Comparison of ENCODE assay signal across 8 cellular contexts in the genomic region with DNA sequence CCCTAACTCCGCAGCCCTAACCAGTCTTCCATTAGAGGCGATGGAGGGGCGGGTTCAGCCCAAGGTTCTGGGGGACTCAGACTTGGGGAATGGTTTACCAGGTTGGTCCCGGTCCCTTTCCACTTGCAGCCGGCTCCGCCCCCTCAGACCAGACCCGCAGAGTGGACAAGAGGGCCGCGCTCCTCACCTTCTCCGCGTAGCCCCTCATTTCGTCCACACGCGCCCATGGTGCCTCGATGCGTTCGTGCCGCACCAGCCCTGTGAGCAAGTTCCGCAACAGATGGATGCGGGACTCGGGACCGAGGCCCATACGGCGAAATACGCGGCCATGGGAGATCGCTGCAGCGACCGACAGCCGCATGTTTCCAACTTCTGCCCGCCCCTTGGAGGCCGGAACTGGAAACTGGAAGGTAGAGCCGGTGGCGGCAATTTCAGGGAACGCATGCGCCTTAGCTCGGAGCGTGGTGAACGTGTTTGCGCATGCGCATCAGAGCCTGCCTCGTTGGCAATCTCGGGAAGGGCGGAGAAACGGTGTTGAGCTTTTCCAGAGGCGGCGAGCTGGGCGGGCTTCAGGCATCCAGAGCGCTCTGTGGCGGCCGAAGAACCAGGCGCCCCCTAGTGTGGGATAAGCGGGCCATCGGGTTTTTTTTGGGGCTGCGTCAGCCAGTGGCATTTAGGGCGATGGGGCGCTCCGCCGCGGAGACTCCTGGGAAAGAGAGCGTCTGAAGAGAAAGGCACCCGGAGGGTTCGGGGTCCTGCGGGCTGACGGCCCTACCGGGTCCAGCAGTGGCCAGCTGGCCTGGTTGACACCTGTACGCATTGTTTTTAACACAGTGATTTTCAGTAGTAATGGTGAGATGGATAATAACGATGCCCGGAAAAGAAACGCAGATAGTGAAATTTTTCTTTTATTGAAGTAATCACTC. TPM values are rescaled to one million over a fixed set of nuclear protein-coding genes. Genes with fewer than 3 reads are reported as not detected.
A peak's percentile ranks its signal among the peaks of the same experiment; 100 is the strongest.
DNase-seq lines count a peak whose midpoint lies in the region; ATAC-seq and FAIRE-seq lines count a peak whose summit lies in the region.

A gene (minus strand): TSS at position 405 of the 926 bp plus-strand sequence. CDS start 44 bp downstream, at position 361.

- peak; percentile 86 for ATAC-seq in GM21367 (IDR thresholded peaks at IDR 0.05; ENCODE audit: unreplicated experiment)
- ATAC-seq in effector memory CD8-positive, alpha-beta T cell (replicated peaks), result peak; percentile 95

- in situ Hi-C loops in Caki2 (cut with HindIII; ENCODE audit: low pct_unique_long_range_greater_than_20kb, low sequenced_read_pairs), result no loop called here

- peak; percentile 94 for FAIRE-seq in HTR-8/SVneo (lab: Jason Lieb, UNC)

- peak; percentile 97 for DNase-seq in Caki2 (ENCODE audit: low read depth)
- DNase-seq in HTR-8/SVneo (ENCODE audit: insufficient read length, low spot score), result peak; percentile 96
- DNase-seq in NOMO-1 treated with DMSO at 0.1 percent for 48 hours (lab: John Stamatoyannopoulos, UW; ENCODE audit: unreplicated experiment), result peak; percentile 99
- peak; percentile 97 to 99 for DNase-seq in activated CD8-positive, alpha-beta memory T cell treated with anti-CD3 and anti-CD28 coated beads for 4 hours (ENCODE audit: low read depth in 2 of 2)
- peak; percentile 98 to 99 (median 99) for DNase-seq in effector memory CD8-positive, alpha-beta T cell
- peak; percentile 99 for DNase-seq in medulla oblongata (ENCODE audit: extremely low spot score)
- peak; percentile 99 for DNase-seq in stimulated activated CD8-positive, alpha-beta memory T cell treated with anti-CD3 and anti-CD28 coated beads, Interleukin-12 subunit alpha, Interleukin-12 subunit beta, amount 100 ng/mL, for 1 hour (ENCODE audit: low read depth)

- H3K27ac Mint-ChIP-seq in effector memory CD8-positive, alpha-beta T cell, result peak within 1 kb of the TSS; percentile 98 to 99

- H3K4me3 Mint-ChIP-seq in effector memory CD8-positive, alpha-beta T cell, result peak within 1 kb of the TSS; percentile 95 to 100

- H3K36me3 Mint-ChIP-seq in effector memory CD8-positive, alpha-beta T cell (ENCODE audit: insufficient read depth), result peaks cover 26% of the 10 kb centered on the region

- H3K9me3 Mint-ChIP-seq in effector memory CD8-positive, alpha-beta T cell, result no peaks in the 10 kb centered on the region

- no peaks in the 10 kb centered on the region for H3K27me3 Mint-ChIP-seq in effector memory CD8-positive, alpha-beta T cell

- H3K4me1 Mint-ChIP-seq in effector memory CD8-positive, alpha-beta T cell (ENCODE audit: low read depth in 2 of 2), result peaks cover 22 to 26% of the 10 kb centered on the region in 2 donors

RNA-seq across cellular contexts. Expression of the gene that starts here (rescaled TPM):
- 118 and 460 TPM in 2 replicates for total RNA-seq in Caki2 (2014; rRNA removed; shearing (Covaris generic); ENCODE audit: low replicate concordance)

Comparison
In these comparisons a context has a peak if more than half of its experiments do, and no peak if none do; other contexts are left out.
1. Peak in every context shown above with its lines: DNase-seq and ATAC-seq.